ENCODE assay signal across 26 cellular contexts in genomic region chr5:171445910-171446516, GRCh38. TPM values are rescaled to one million over a fixed set of nuclear protein-coding genes. Genes with fewer than 3 reads are reported as not detected.
A peak's percentile ranks its signal among the peaks of the same experiment; 100 is the strongest.
DNase-seq lines count a peak whose midpoint lies in the region; ATAC-seq, FAIRE-seq and TF ChIP-seq lines count a peak whose summit lies in the region.
"Had no signal": no experiment of that assay in that cellular context is flagged by ENCODE, and none has a peak within 500 bp of the region (broad histone marks: within the 10 kb centered on the region; RNA-seq: fewer than 3 reads in every experiment).

No MANE protein-coding gene starts in this region.

- no peaks in the 10 kb centered on the region for H3K9me3 Mint-ChIP-seq in activated naive CD8-positive, alpha-beta T cell treated with anti-CD3 and anti-CD28 coated beads for 36 hours
- H3K9me3 Mint-ChIP-seq: activated T-helper 2 cell treated with anti-CD3 and anti-CD28 coated beads, Interferon-gamma antibody, Interleukin-2, Interleukin-4, amounts not matched to agents 10 μg/mL and 5 μg/mL and 100 μg/mL, durations not matched to agents 14 hours and 24 hours and 36 hours; CD8-positive, alpha-beta memory T cell; H9; naive thymus-derived CD8-positive, alpha-beta T cell had no signal

- in situ Hi-C loops in astrocyte of the cerebellum (cut with HindIII; ENCODE audit: low sequenced_read_pairs) = no loop called here

- 79 to 84% methylated on average over 9 of the region's 9 CpGs for WGBS in pancreas, 2 donors

- H3K27me3 ChIP-seq in pancreas = no peaks in the 10 kb centered on the region
- H3K27me3 ChIP-seq: tibial artery had no signal

- H3K36me3 Mint-ChIP-seq in activated naive CD8-positive, alpha-beta T cell treated with anti-CD3 and anti-CD28 coated beads for 36 hours = no peaks in the 10 kb centered on the region
- H3K36me3 Mint-ChIP-seq: CD8-positive, alpha-beta memory T cell had no signal

- ATAC-seq in Right ventricle myocardium superior (ENCODE audit: poor library complexity) (peak; percentile 76), pancreas (peak in 3 of 4 donors; percentile 39 to 47 (median 47))
- ATAC-seq: activated CD8-positive, alpha-beta T cell treated with anti-CD3 and anti-CD28 coated beads, Interleukin-2, amount 10 ng/mL, durations not matched to agents 7 days and 5 days; HepG2; left lobe of liver; naive thymus-derived CD8-positive, alpha-beta T cell had no signal

- CTCF ChIA-PET in RWPE1 (lab: Yijun Ruan, JAX) = no interaction called here

- H3K27ac ChIP-seq in pancreas (no peak overlapping the region), RWPE1 (no peak overlapping the region)
- H3K27ac ChIP-seq: PC-9, tibial artery had no signal

- H3K27me3 Mint-ChIP-seq in activated naive CD8-positive, alpha-beta T cell treated with anti-CD3 and anti-CD28 coated beads for 36 hours = peaks cover 31% of the 10 kb centered on the region

- no peaks in the 10 kb centered on the region for H3K4me1 Mint-ChIP-seq in activated naive CD8-positive, alpha-beta T cell treated with anti-CD3 and anti-CD28 coated beads for 36 hours
- H3K4me1 Mint-ChIP-seq: CD8-positive, alpha-beta memory T cell had no signal

- FAIRE-seq in pancreas (lab: Jason Lieb, UNC) = no peak
- FAIRE-seq: A204.1, G401.6, GM12892, HepG2, TTC549 had no signal

- intact Hi-C loops in Right ventricle myocardium superior (cut with DNase I) (no loop called here), pancreas (cut with DNase I) (no loop called here)

- H3K4me3 ChIP-seq in AG09309 (ENCODE audit: control insufficient read depth, low read depth, low read length) = no peak overlapping the region
- no peak overlapping the region for H3K4me3 ChIP-seq in astrocyte of the cerebellum (ENCODE audit: low read depth, low read length)
- no peak overlapping the region for H3K4me3 ChIP-seq in pancreas
- H3K4me3 ChIP-seq: PC-9, tibial artery had no signal

- no peak overlapping the region for H3K27ac Mint-ChIP-seq in activated naive CD8-positive, alpha-beta T cell treated with anti-CD3 and anti-CD28 coated beads for 36 hours
- H3K27ac Mint-ChIP-seq: activated CD8-positive, alpha-beta T cell treated with anti-CD3 and anti-CD28 coated beads, Interleukin-2, amount 10 ng/mL, durations not matched to agents 7 days and 5 days; activated T-helper 2 cell treated with anti-CD3 and anti-CD28 coated beads, Interferon-gamma antibody, Interleukin-2, Interleukin-4, amounts not matched to agents 10 μg/mL and 5 μg/mL and 100 μg/mL, durations not matched to agents 14 hours and 24 hours and 36 hours; naive thymus-derived CD8-positive, alpha-beta T cell had no signal

- no peak overlapping the region for H3K4me3 Mint-ChIP-seq in activated naive CD8-positive, alpha-beta T cell treated with anti-CD3 and anti-CD28 coated beads for 36 hours
- H3K4me3 Mint-ChIP-seq: activated CD8-positive, alpha-beta T cell treated with anti-CD3 and anti-CD28 coated beads, Interleukin-2, amount 10 ng/mL, durations not matched to agents 7 days and 5 days; CD8-positive, alpha-beta memory T cell; H9 had no signal

- POLR2A ChIA-PET in RWPE1 (lab: Yijun Ruan, JAX; ENCODE audit: low non-redundant PET) = no interaction called here

- no peaks in the 10 kb centered on the region for H3K9me3 ChIP-seq in pancreas
- H3K9me3 ChIP-seq: tibial artery had no signal

- DNase-seq in AG09309 (ENCODE audit: low read depth) (peak; percentile 32), astrocyte of the cerebellum (ENCODE audit: low read depth) (peak; percentile 51), Right ventricle myocardium superior (peak; percentile 73), pancreas (no peak), DMS 273 (lab: John Stamatoyannopoulos, UW; ENCODE audit: unreplicated experiment) (no peak), RWPE1 (ENCODE audit: low spot score) (no peak)
- DNase-seq in activated naive CD8-positive, alpha-beta T cell treated with anti-CD3 and anti-CD28 coated beads for 36 hours = no peak
- DNase-seq in activated CD8-positive, alpha-beta memory T cell treated with anti-CD3 and anti-CD28 coated beads, Interleukin-2, amount 50 U/mL, for 48 hours = no peak
- DNase-seq: activated CD8-positive, alpha-beta T cell treated with anti-CD3 and anti-CD28 coated beads, Interleukin-2, amount 10 ng/mL, durations not matched to agents 7 days and 5 days; CD8-positive, alpha-beta memory T cell; dermis blood vessel endothelial cell; erythroblast; H9; MV-4-11; naive thymus-derived CD8-positive, alpha-beta T cell; NCI-H2107; NCI-H748 treated with DMSO at 0.1 percent for 48 hours; PC-9 had no signal

- H3K36me3 ChIP-seq in pancreas = no peaks in the 10 kb centered on the region
- H3K36me3 ChIP-seq: tibial artery had no signal

- TF ChIP-seq CTCF in AG09309 (IDR thresholded peaks at IDR 0.05; ENCODE audit: control insufficient read depth, insufficient read depth, low read depth, low read length, missing control alignments) (no peak), astrocyte of the cerebellum (IDR thresholded peaks at IDR 0.05; ENCODE audit: low read depth, low read length, missing control alignments) (no peak), pancreas (IDR thresholded peaks at IDR 0.05) (no peak), RWPE1 (conservative IDR thresholded peaks at IDR 0.05; ENCODE audit: low read depth) (no peak)

- no peaks in the 10 kb centered on the region for H3K4me1 ChIP-seq in pancreas

RNA-seq across cellular contexts. Expression of gene FGF18, which starts 26.6 kb away (rescaled TPM):
- total RNA-seq in Right ventricle myocardium superior (5.8 TPM), pancreas (under 1 TPM; 0.13 to 0.97 (median 0.31) TPM)
- under 1 TPM; 0.38 to 0.52 TPM for polyA plus RNA-seq in pancreas
- total RNA-seq in activated naive CD8-positive, alpha-beta T cell treated with anti-CD3 and anti-CD28 coated beads for 36 hours = under 1 TPM; 0.21 to 0.28 TPM
- total RNA-seq: activated CD8-positive, alpha-beta T cell treated with anti-CD3 and anti-CD28 coated beads, Interleukin-2, amount 10 ng/mL, durations not matched to agents 7 days and 5 days; activated T-helper 2 cell treated with anti-CD3 and anti-CD28 coated beads, Interferon-gamma antibody, Interleukin-2, Interleukin-4, amounts not matched to agents 10 μg/mL and 5 μg/mL and 100 μg/mL, durations not matched to agents 14 hours and 24 hours and 36 hours; dermis blood vessel endothelial cell; HepG2; left lobe of liver had no signal
- polyA plus RNA-seq: CD8-positive, alpha-beta memory T cell; HepG2; naive thymus-derived CD8-positive, alpha-beta T cell had no signal

RNA-seq across cellular contexts. Expression of gene NPM1, which starts 58.4 kb away (rescaled TPM):
- total RNA-seq in Right ventricle myocardium superior (342 TPM), pancreas (100 to 1,000 TPM; 412 to 942 (median 582) TPM)
- polyA plus RNA-seq in pancreas = 100 to 1,000 TPM; 671 to 793 TPM
- total RNA-seq in activated naive CD8-positive, alpha-beta T cell treated with anti-CD3 and anti-CD28 coated beads for 36 hours = 1,000 to 10,000 TPM; 4,728 to 4,890 TPM

Comparison
In these comparisons a context has a peak if more than half of its experiments do, and no peak if none do; other contexts are left out.
1. DNase-seq: peak in AG09309 (single experiment), astrocyte of the cerebellum (single experiment) and Right ventricle myocardium superior (single experiment); none in pancreas (0 of 6), activated naive CD8-positive, alpha-beta T cell treated with anti-CD3 and anti-CD28 coated beads for 36 hours (single experiment), DMS 273 (single experiment), activated CD8-positive, alpha-beta memory T cell treated with anti-CD3 and anti-CD28 coated beads, Interleukin-2, amount 50 U/mL, for 48 hours (single experiment) and RWPE1 (single experiment).
2. RNA of gene NPM1, which starts 58.4 kb away (total RNA-seq): 4,728 to 4,890 TPM in activated naive CD8-positive, alpha-beta T cell treated with anti-CD3 and anti-CD28 coated beads for 36 hours; 412 to 942 TPM in pancreas and 342 TPM in Right ventricle myocardium superior (single experiment); every median in the first group is over 4 times any median in the second.